In the genomic region with DNA sequence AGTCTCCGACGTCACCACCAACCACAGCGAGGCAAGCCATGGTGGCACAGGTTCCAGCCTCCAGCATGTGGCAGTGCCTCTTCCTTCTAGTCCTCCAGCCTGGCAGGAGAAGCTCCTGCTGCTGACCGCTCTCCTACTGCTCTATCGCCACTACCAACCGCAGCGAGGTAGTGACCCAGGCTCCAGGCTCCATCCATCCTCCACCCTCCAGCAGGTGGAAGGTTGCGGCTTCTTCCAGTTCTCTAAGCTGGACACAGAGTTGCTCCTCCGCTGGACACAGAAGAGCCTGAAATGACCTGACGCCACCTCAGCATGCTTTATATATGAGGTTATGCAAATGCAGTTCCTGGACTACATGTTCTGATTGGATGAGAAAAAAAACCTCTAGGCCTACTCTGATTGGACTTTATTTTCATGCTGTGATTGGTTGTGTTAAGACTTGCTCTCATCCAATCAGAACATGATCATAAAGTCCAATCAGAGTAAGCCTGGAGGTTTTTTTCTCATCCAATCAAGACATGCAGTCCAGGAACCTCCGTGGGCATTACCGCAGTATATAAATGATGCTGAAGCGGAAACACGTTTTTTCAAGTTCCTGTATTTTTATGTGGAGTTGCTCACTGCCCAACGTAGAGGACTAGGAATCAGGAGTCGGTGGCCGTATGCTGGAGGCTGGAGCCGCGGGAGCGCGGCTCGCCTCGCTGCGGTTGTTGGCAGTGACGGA, we compare ENCODE assay signal across 7 cellular contexts.
DNase-seq lines count a peak whose midpoint lies in the region; FAIRE-seq and TF ChIP-seq lines count a peak whose summit lies in the region.
"Not testable (repeated sequence)": the region's sequence is repeated elsewhere in the genome, so short reads cannot be mapped to it uniquely, and the experiment has no call there.

No MANE protein-coding gene starts in this region.

- H3K27ac Mint-ChIP-seq in chondrocyte (ENCODE audit: unreplicated experiment): not testable (repeated sequence)

- peaks cover 33% of the 10 kb centered on the region for H3K4me1 Mint-ChIP-seq in chondrocyte (ENCODE audit: low read depth)

- not testable (repeated sequence) for H3K9me3 ChIP-seq in HUES64 (ENCODE audit: insufficient read depth, low read depth, low read length); kidney (ENCODE audit: control insufficient read depth in 1 of 2, low read length in 2 of 2); neuron (ENCODE audit: low read length)

- peak; percentile 95 for DNase-seq in NCI-H82 (lab: John Stamatoyannopoulos, UW)
- peak; percentile 84 for DNase-seq in chondrocyte (ENCODE audit: low spot score)
- peak; percentile 47 for DNase-seq in iPS DF 19.7 (ENCODE audit: low read depth, low spot score)
- DNase-seq in kidney: peak; percentile 47

- H3K27me3 Mint-ChIP-seq in chondrocyte (ENCODE audit: low read depth): not testable (repeated sequence)

- not testable (repeated sequence) for H3K4me3 Mint-ChIP-seq in chondrocyte (ENCODE audit: unreplicated experiment)

- not testable (repeated sequence) for H2AFZ ChIP-seq in neuron (ENCODE audit: low read depth, low read length)

- FAIRE-seq in G401.6 (lab: Jason Lieb, UNC): peak; percentile 25
- FAIRE-seq in kidney (lab: Jason Lieb, UNC): not testable (repeated sequence)

- H3K27me3 ChIP-seq in HUES64 (ENCODE audit: insufficient read depth, low read length); neuron (ENCODE audit: insufficient read depth, low read length): not testable (repeated sequence)

- 87% methylated on average over 25 of the region's 25 CpGs for WGBS in HUES64

- intact Hi-C loops in kidney (cut with DNase I): not testable (repeated sequence)

- H3K4me3 ChIP-seq in HUES64 (ENCODE audit: low read length) (peak overlapping the region; percentile 59), neuron (ENCODE audit: low read length) (peak overlapping the region; percentile 92)
- H3K4me3 ChIP-seq in kidney (ENCODE audit: low read length in 2 of 2): not testable (repeated sequence)

- H3K9me3 Mint-ChIP-seq in chondrocyte (ENCODE audit: low read depth): not testable (repeated sequence)

- H3K4me1 ChIP-seq in HUES64 (ENCODE audit: insufficient read depth, low read length); kidney (ENCODE audit: control insufficient read depth in 1 of 2, insufficient read depth in 1 of 2, low read depth in 1 of 2, low read length in 2 of 2); neuron (ENCODE audit: insufficient read depth, low read length): not testable (repeated sequence)

- not testable (repeated sequence) for TF ChIP-seq CTCF in chondrocyte (IDR thresholded peaks at IDR 0.05); kidney (IDR thresholded peaks at IDR 0.05; ENCODE audit: borderline replicate concordance, extremely low read depth, insufficient read depth)

- H3K27ac ChIP-seq in HUES64 (ENCODE audit: low read depth, low read length); kidney (ENCODE audit: low read depth in 2 of 2, low read length in 2 of 2): not testable (repeated sequence)

- not testable (repeated sequence) for H3K36me3 Mint-ChIP-seq in chondrocyte (ENCODE audit: low read depth)

- H3K36me3 ChIP-seq in HUES64 (ENCODE audit: insufficient read depth, low read length); kidney (ENCODE audit: control insufficient read depth in 1 of 2, insufficient read depth in 2 of 2, low read length in 2 of 2); neuron (ENCODE audit: insufficient read depth, low read length): not testable (repeated sequence)

- H3K9ac ChIP-seq in HUES64 (ENCODE audit: low read depth, low read length): peak overlapping the region; percentile 73; the same call in 1 of the 2 replicates
- H3K9ac ChIP-seq in kidney (ENCODE audit: low read length in 2 of 2): not testable (repeated sequence)
